8 cellular contexts compared by ENCODE assay signal in the genomic region with DNA sequence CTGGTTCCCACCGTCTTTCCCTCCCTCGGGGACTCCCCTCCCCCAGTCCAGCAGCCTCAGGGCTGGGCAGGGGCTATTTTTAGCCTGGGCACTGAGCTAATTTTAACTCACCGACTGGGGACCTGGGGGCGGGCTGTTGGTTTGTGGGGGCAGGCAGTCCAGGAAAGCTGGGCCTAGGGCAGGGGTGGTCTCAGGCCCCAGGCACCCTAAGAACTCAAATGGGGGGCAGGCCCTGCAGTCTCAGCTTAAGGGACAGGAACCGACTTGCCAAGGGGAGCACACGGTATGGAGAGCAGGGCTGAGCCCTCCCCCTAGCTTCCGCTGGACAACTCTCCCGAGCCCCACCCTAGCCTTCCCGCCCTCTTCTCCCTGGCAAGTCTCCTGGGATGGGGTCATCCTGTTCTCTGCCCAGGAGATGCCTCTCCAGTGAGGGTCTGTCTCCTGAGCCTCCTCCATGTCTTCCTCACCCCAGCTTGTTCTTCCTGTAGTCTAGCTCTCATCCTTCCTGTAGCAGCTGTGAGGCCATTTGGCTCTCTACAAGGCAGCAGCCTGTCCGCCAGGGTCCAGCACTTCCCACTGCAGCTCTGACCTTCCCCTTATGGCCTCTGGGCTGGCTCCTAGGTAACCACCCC. TPM values are rescaled to one million over a fixed set of nuclear protein-coding genes. Genes with fewer than 3 reads are reported as not detected.
DNase-seq lines count a peak whose midpoint lies in the region; TF ChIP-seq lines count a peak whose summit lies in the region.

No MANE protein-coding gene starts in this region.

- H3K36me3 Mint-ChIP-seq in activated CD4-positive, alpha-beta memory T cell treated with anti-CD3 and anti-CD28 coated beads, Interleukin-2, amount 10 ng/mL, durations not matched to agents 7 days and 5 days (ENCODE audit: low read depth) = peaks cover 26% of the 10 kb centered on the region

- POLR2A ChIA-PET in activated CD4-positive, alpha-beta memory T cell treated with anti-CD3 and anti-CD28 coated beads, Interleukin-2, amount 10 ng/mL, durations not matched to agents 7 days and 5 days (lab: Charles Lee) = interaction anchor here (0.9 to 13.8 kb wide), 6 partner anchors 9 to 101 kb away, joined by 3 to 286 read pairs (median 8); partner anchors contain the start of genes MEF2D and NAXE

- CTCF ChIA-PET in activated CD4-positive, alpha-beta memory T cell treated with anti-CD3 and anti-CD28 coated beads, Interleukin-2, amount 10 ng/mL, durations not matched to agents 7 days and 5 days (lab: Charles Lee) = interaction anchor here (0.9 to 4.2 kb wide), 6 partner anchors 10 to 115 kb away, joined by 3 to 40 read pairs (median 6); no protein-coding TSS in a partner anchor

- peaks cover 77% of the 10 kb centered on the region for H3K4me1 Mint-ChIP-seq in activated CD4-positive, alpha-beta memory T cell treated with anti-CD3 and anti-CD28 coated beads, Interleukin-2, amount 10 ng/mL, durations not matched to agents 7 days and 5 days

- H3K27ac ChIP-seq in stomach = peak overlapping the region; percentile 66 to 99 (median 69)

- no peaks in the 10 kb centered on the region for H3K27me3 ChIP-seq in iPS-15b (ENCODE audit: control insufficient read depth, insufficient read depth, low read length)
- no peaks in the 10 kb centered on the region for H3K27me3 ChIP-seq in stomach

- no peak overlapping the region for H3K9ac ChIP-seq in iPS-15b (ENCODE audit: low read depth, low read length)

- no peaks in the 10 kb centered on the region for H3K27me3 Mint-ChIP-seq in activated CD4-positive, alpha-beta memory T cell treated with anti-CD3 and anti-CD28 coated beads, Interleukin-2, amount 10 ng/mL, durations not matched to agents 7 days and 5 days

- peak in 1 of 7 experiments; percentile 25 for TF ChIP-seq CTCF in stomach (IDR thresholded peaks at IDR 0.05)

- TF ChIP-seq EP300 in stomach (IDR thresholded peaks at IDR 0.05) = no peak

- H3K27ac Mint-ChIP-seq in activated CD4-positive, alpha-beta memory T cell treated with anti-CD3 and anti-CD28 coated beads, Interleukin-2, amount 10 ng/mL, durations not matched to agents 7 days and 5 days = peak overlapping the region; percentile 52

- H3K4me3 ChIP-seq in iPS-15b (ENCODE audit: low read depth, low read length) (peak overlapping the region; percentile 15), stomach (peak overlapping the region; percentile 11 to 40 (median 26))

- H3K36me3 ChIP-seq in iPS-15b (ENCODE audit: control insufficient read depth, insufficient read depth, low read length) = peaks cover 2% of the 10 kb centered on the region
- peaks cover 0 to 18% (median 2%) of the 10 kb centered on the region in 4 donors for H3K36me3 ChIP-seq in stomach

- 8 to 19% (median 10%) methylated on average over 9 to 10 of the region's 10 CpGs for WGBS in stomach, 5 donors

- H3K4me3 Mint-ChIP-seq in activated CD4-positive, alpha-beta memory T cell treated with anti-CD3 and anti-CD28 coated beads, Interleukin-2, amount 10 ng/mL, durations not matched to agents 7 days and 5 days = no peak overlapping the region

- DNase-seq in NCI-H1417 (lab: John Stamatoyannopoulos, UW) (peak; percentile 32 to 52 (median 45)), NCI-H1417 treated with DMSO at 0.1 percent for 48 hours (lab: John Stamatoyannopoulos, UW) (no peak), stomach (no peak), ACHN (no peak), SW480 (ENCODE audit: low spot score) (no peak), HT-29 (ENCODE audit: low spot score) (no peak)
- DNase-seq in activated CD4-positive, alpha-beta memory T cell treated with anti-CD3 and anti-CD28 coated beads, Interleukin-2, amount 10 ng/mL, durations not matched to agents 7 days and 5 days = no peak

- no peaks in the 10 kb centered on the region for H3K9me3 ChIP-seq in iPS-15b (ENCODE audit: control insufficient read depth, insufficient read depth, low read length)
- H3K9me3 ChIP-seq in stomach = no peaks in the 10 kb centered on the region

- no peak for TF ChIP-seq POLR2A in stomach (IDR thresholded peaks at IDR 0.05)

- intact Hi-C loops in stomach (cut with DNase I; ENCODE audit: low total_unique reads) = no loop called here

- in situ Hi-C loops in ACHN (cut with HindIII; ENCODE audit: low pct_ligation_motif_present, low pct_unique_long_range_greater_than_20kb, low sequenced_read_pairs) = no loop called here

- H3K9me3 Mint-ChIP-seq in activated CD4-positive, alpha-beta memory T cell treated with anti-CD3 and anti-CD28 coated beads, Interleukin-2, amount 10 ng/mL, durations not matched to agents 7 days and 5 days = no peaks in the 10 kb centered on the region

- peaks cover 36% of the 10 kb centered on the region for H3K4me1 ChIP-seq in iPS-15b (ENCODE audit: control insufficient read depth, insufficient read depth, low read length)
- H3K4me1 ChIP-seq in stomach = peaks cover 79 to 100% (median 95%) of the 10 kb centered on the region in 4 donors

RNA-seq across cellular contexts. Expression of gene MEF2D, which starts 10.1 kb away (rescaled TPM):
- 10 to 100 TPM; 49.5 to 52.1 TPM for total RNA-seq in activated CD4-positive, alpha-beta memory T cell treated with anti-CD3 and anti-CD28 coated beads, Interleukin-2, amount 10 ng/mL, durations not matched to agents 7 days and 5 days
- 100 to 1,000 TPM in 1 of 5 donors, 10 to 100 TPM in 4; 14.3 to 136 (median 62.5) TPM for total RNA-seq in stomach
- polyA plus RNA-seq in stomach = 10 to 100 TPM in 2 of 3 donors, 1 to 10 TPM in 1; 7.7 to 15.6 (median 14.5) TPM
- total RNA-seq in HT-29 (2014; rRNA removed; shearing (Covaris generic)) = 17.8 and 27.4 TPM in 2 replicates

Comparison
In these comparisons a context has a peak if more than half of its experiments do, and no peak if none do; other contexts are left out.
1. DNase-seq: peak in NCI-H1417 (3 of 3); none in NCI-H1417 treated with DMSO at 0.1 percent for 48 hours (single experiment), activated CD4-positive, alpha-beta memory T cell treated with anti-CD3 and anti-CD28 coated beads, Interleukin-2, amount 10 ng/mL, durations not matched to agents 7 days and 5 days (single experiment), stomach (single experiment), ACHN (single experiment), SW480 (single experiment) and HT-29 (single experiment).